Comparison of ENCODE assay signal across 8 cellular contexts in the genomic region with DNA sequence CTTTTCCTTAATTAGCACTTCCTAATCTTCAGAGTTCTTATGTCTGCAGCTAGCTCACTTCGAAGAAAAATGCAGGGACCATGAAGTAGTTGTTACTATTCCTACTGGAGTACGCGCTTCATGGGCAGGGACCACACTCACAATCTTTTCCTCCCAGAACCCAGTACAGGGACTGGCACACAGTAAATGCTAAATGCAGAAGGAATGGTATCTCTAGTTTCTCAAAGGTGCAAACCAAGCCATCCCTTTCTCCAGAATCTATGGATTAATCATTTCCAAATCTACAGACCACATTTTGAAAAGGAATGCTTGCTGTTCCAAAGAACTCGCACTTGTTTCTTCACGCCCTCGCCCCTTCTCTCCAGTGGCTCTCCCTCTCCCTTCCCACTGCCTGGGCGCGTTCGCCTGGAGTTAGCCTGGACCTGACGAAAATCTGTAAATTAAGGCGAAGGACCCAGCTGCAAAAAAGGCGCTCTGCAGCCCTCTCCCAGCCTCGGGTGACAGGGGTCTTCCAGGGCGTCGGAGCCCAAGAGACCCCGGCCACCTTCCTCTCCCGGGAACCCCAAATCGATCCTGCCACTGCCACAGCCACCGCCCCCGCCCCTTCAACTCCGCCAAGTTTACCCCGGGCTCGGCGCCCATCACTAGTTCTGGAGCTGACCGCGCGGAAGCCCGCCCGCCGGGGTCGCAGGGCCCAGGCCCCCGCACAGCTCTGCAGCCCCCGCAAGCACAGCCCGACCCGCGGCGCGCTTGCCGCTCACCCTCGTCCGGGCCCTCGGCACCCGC. TPM values are rescaled to one million over a fixed set of nuclear protein-coding genes. Genes with fewer than 3 reads are reported as not detected.
A peak's percentile ranks its signal among the peaks of the same experiment; 100 is the strongest.
DNase-seq lines count a peak whose midpoint lies in the region; ATAC-seq, FAIRE-seq and TF ChIP-seq lines count a peak whose summit lies in the region.

No MANE protein-coding gene starts in this region.

- ATAC-seq in heart right ventricle, result peak in 1 of 8 donors; percentile 0
- ATAC-seq in HG02678 (IDR thresholded peaks at IDR 0.05; ENCODE audit: unreplicated experiment), result no peak

- CTCF ChIA-PET in activated CD4-positive, alpha-beta memory T cell treated with anti-CD3 and anti-CD28 coated beads for 36 hours (lab: Charles Lee), result interaction anchor here (0.5 to 6.5 kb wide), 6 partner anchors 15 to 120 kb away, joined by 3 to 51 read pairs (median 8); a partner anchor contains a TSS

- peak overlapping the region; percentile 88 for H3K27ac Mint-ChIP-seq in activated CD4-positive, alpha-beta memory T cell treated with anti-CD3 and anti-CD28 coated beads for 36 hours

- peaks cover 35% of the 10 kb centered on the region for H3K4me1 Mint-ChIP-seq in activated CD4-positive, alpha-beta memory T cell treated with anti-CD3 and anti-CD28 coated beads for 36 hours (ENCODE audit: low read depth)

- no peaks in the 10 kb centered on the region for H3K27me3 ChIP-seq in heart right ventricle

- peaks cover 18% of the 10 kb centered on the region for H3K36me3 Mint-ChIP-seq in activated CD4-positive, alpha-beta memory T cell treated with anti-CD3 and anti-CD28 coated beads for 36 hours

- peak overlapping the region; percentile 94 for H3K27ac ChIP-seq in 22Rv1
- peak overlapping the region; percentile 44 to 95 (median 88) for H3K27ac ChIP-seq in heart right ventricle

- H3K4me3 Mint-ChIP-seq in activated CD4-positive, alpha-beta memory T cell treated with anti-CD3 and anti-CD28 coated beads for 36 hours, result peak overlapping the region; percentile 96

- POLR2A ChIA-PET in activated CD4-positive, alpha-beta memory T cell treated with anti-CD3 and anti-CD28 coated beads for 36 hours (lab: Charles Lee), result interaction anchor here (0.6 to 3.3 kb wide), 4 partner anchors 37 to 143 kb away, joined by 4 to 19 read pairs (median 6); a partner anchor contains a TSS

- no peaks in the 10 kb centered on the region for H3K9me3 ChIP-seq in heart right ventricle

- DNase-seq in GM19239 (ENCODE audit: insufficient read length, low spot score), result no peak
- DNase-seq in activated CD4-positive, alpha-beta memory T cell treated with anti-CD3 and anti-CD28 coated beads for 36 hours, result no peak
- no peak for DNase-seq in heart right ventricle
- DNase-seq in renal cortical epithelial cell (ENCODE audit: low read depth), result peak; percentile 53
- DNase-seq in effector CD8-positive, alpha-beta T cell (lab: John Stamatoyannopoulos, UW), result no peak
- DNase-seq in activated CD8-positive, alpha-beta memory T cell treated with anti-CD3 and anti-CD28 coated beads, Interleukin-2, amount 50 U/mL, for 48 hours, result no peak

- peaks cover 0 to 40% (median 24%) of the 10 kb centered on the region in 9 donors for H3K4me1 ChIP-seq in heart right ventricle

- no peaks in the 10 kb centered on the region for H3K27me3 Mint-ChIP-seq in activated CD4-positive, alpha-beta memory T cell treated with anti-CD3 and anti-CD28 coated beads for 36 hours

- no peaks in the 10 kb centered on the region for H3K9me3 Mint-ChIP-seq in activated CD4-positive, alpha-beta memory T cell treated with anti-CD3 and anti-CD28 coated beads for 36 hours

- peak overlapping the region; percentile 63 to 92 (median 84) for H3K4me3 ChIP-seq in heart right ventricle

- FAIRE-seq in GM19239 (lab: Jason Lieb, UNC), result peak; percentile 82

- intact Hi-C loops in activated CD4-positive, alpha-beta memory T cell treated with anti-CD3 and anti-CD28 coated beads for 36 hours (cut with micrococcal nuclease), result loop anchor here (1.0 to 10.0 kb wide), 13 partner anchors 22 to 577 kb away; a partner anchor contains a TSS
- intact Hi-C loops in heart right ventricle (cut with DNase I), result loop anchor here in 7 of 10 donors (1.0 to 10.0 kb wide), 9 partner anchors 35 to 64 kb away; a partner anchor contains a TSS

- 1% methylated on average over 43 of the region's 43 CpGs for WGBS in heart right ventricle, 2 donors

- no peak for TF ChIP-seq CTCF in 22Rv1 (IDR thresholded peaks at IDR 0.05)
- TF ChIP-seq CTCF in heart right ventricle (IDR thresholded peaks at IDR 0.05), result no peak

- H3K36me3 ChIP-seq in heart right ventricle, result peaks cover 0 to 9% (median 0%) of the 10 kb centered on the region in 9 donors

RNA-seq across cellular contexts. Expression of a gene that starts 0.6 kb away (rescaled TPM):
- 100 to 1,000 TPM; 108 to 112 TPM for total RNA-seq in activated CD4-positive, alpha-beta memory T cell treated with anti-CD3 and anti-CD28 coated beads for 36 hours
- total RNA-seq in heart right ventricle (10 to 100 TPM; 18.2 to 49.2 (median 24.6) TPM), renal cortical epithelial cell (254 and 463 TPM in 2 replicates)
- 10 to 100 TPM; 10.2 to 64.5 TPM for polyA plus RNA-seq in heart right ventricle
